Comparison of ENCODE assay signal across 14 cellular contexts in the genomic region with DNA sequence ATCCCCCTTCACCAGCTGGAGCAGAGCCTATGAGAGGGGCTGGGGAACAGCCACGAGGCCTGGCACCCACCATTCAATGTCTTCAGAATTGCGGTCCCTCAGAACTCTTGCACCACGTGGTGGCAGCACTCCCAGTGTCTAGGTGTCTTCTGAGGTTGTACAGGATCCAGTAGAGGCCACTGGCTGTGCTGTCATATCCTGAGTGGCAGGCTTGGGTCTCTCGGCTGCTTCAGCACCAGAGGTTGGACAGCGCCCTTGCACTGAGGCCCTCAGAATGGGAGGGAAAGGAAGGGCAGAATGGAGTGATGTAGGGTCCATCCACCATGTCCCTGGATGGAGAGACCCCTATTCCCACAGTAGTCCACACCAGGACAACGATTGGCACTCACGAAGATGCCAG.
A peak's percentile ranks its signal among the peaks of the same experiment; 100 is the strongest.
DNase-seq lines count a peak whose midpoint lies in the region; ATAC-seq and TF ChIP-seq lines count a peak whose summit lies in the region.
"Had no signal": no experiment of that assay in that cellular context is flagged by ENCODE, and none has a peak within 500 bp of the region (broad histone marks: within the 10 kb centered on the region; RNA-seq: fewer than 3 reads in every experiment).

No MANE protein-coding gene starts in this region.

- no peaks in the 10 kb centered on the region for H3K4me1 Mint-ChIP-seq in activated naive CD8-positive, alpha-beta T cell treated with anti-CD3 and anti-CD28 coated beads, Interleukin-2, amount 50 U/mL, for 24 hours

- H3K27ac Mint-ChIP-seq in activated naive CD8-positive, alpha-beta T cell treated with anti-CD3 and anti-CD28 coated beads, Interleukin-2, amount 50 U/mL, for 24 hours = no peak overlapping the region
- H3K27ac Mint-ChIP-seq: activated naive CD4-positive, alpha-beta T cell treated with anti-CD3 and anti-CD28 coated beads, Interleukin-2, amount 50 U/mL, for 24 hours had no signal

- H3K27me3 Mint-ChIP-seq in activated naive CD8-positive, alpha-beta T cell treated with anti-CD3 and anti-CD28 coated beads, Interleukin-2, amount 50 U/mL, for 24 hours = no peaks in the 10 kb centered on the region
- H3K27me3 Mint-ChIP-seq: activated naive CD4-positive, alpha-beta T cell treated with anti-CD3 and anti-CD28 coated beads, Interleukin-2, amount 50 U/mL, for 24 hours had no signal

- ATAC-seq in activated naive CD8-positive, alpha-beta T cell treated with anti-CD3 and anti-CD28 coated beads, Interleukin-2, amount 50 U/mL, for 24 hours = no peak
- ATAC-seq in HG02798 (IDR thresholded peaks at IDR 0.05; ENCODE audit: poor library complexity, unreplicated experiment) = no peak
- ATAC-seq: gastrocnemius medialis had no signal

- no peak overlapping the region for H3K4me3 Mint-ChIP-seq in activated naive CD8-positive, alpha-beta T cell treated with anti-CD3 and anti-CD28 coated beads, Interleukin-2, amount 50 U/mL, for 24 hours
- H3K4me3 Mint-ChIP-seq: activated naive CD4-positive, alpha-beta T cell treated with anti-CD3 and anti-CD28 coated beads, Interleukin-2, amount 50 U/mL, for 24 hours had no signal

- DNase-seq in GDM1 (lab: John Stamatoyannopoulos, UW) = peak; percentile 4
- DNase-seq in NAMALWA (ENCODE audit: low spot score) = peak; percentile 63
- peak; percentile 7 for DNase-seq in activated naive CD8-positive, alpha-beta T cell treated with anti-CD3 and anti-CD28 coated beads, Interleukin-2, amount 50 U/mL, for 24 hours
- no peak for DNase-seq in NCI-H510A treated with DMSO at 0.1 percent for 48 hours (lab: John Stamatoyannopoulos, UW)
- no peak for DNase-seq in NCI-H345 (lab: John Stamatoyannopoulos, UW)
- DNase-seq in germinal center (ENCODE audit: low spot score) = no peak
- DNase-seq: DMS79 treated with DMSO at 0.1 percent for 48 hours, gastrocnemius medialis, NCI-H1105 had no signal

- peak; percentile 28 for TF ChIP-seq CTCF in C4-2B (conservative IDR thresholded peaks at IDR 0.05)

- no peaks in the 10 kb centered on the region for H3K36me3 Mint-ChIP-seq in activated naive CD8-positive, alpha-beta T cell treated with anti-CD3 and anti-CD28 coated beads, Interleukin-2, amount 50 U/mL, for 24 hours (ENCODE audit: low read depth)
- H3K36me3 Mint-ChIP-seq: activated naive CD4-positive, alpha-beta T cell treated with anti-CD3 and anti-CD28 coated beads, Interleukin-2, amount 50 U/mL, for 24 hours had no signal

- no peaks in the 10 kb centered on the region for H3K9me3 Mint-ChIP-seq in activated naive CD8-positive, alpha-beta T cell treated with anti-CD3 and anti-CD28 coated beads, Interleukin-2, amount 50 U/mL, for 24 hours
- H3K9me3 Mint-ChIP-seq: activated naive CD4-positive, alpha-beta T cell treated with anti-CD3 and anti-CD28 coated beads, Interleukin-2, amount 50 U/mL, for 24 hours had no signal

- H3K27ac ChIP-seq in C4-2B = no peak overlapping the region
- H3K27ac ChIP-seq: gastrocnemius medialis, prostate gland, thoracic aorta had no signal

Comparison
In these comparisons a context has a peak if more than half of its experiments do, and no peak if none do; other contexts are left out.
1. DNase-seq: peak in GDM1 (single experiment), NAMALWA (single experiment) and activated naive CD8-positive, alpha-beta T cell treated with anti-CD3 and anti-CD28 coated beads, Interleukin-2, amount 50 U/mL, for 24 hours (single experiment); none in NCI-H510A treated with DMSO at 0.1 percent for 48 hours (single experiment), NCI-H345 (single experiment) and germinal center (single experiment).